Comparison of ENCODE assay signal across 8 cellular contexts in the genomic region with DNA sequence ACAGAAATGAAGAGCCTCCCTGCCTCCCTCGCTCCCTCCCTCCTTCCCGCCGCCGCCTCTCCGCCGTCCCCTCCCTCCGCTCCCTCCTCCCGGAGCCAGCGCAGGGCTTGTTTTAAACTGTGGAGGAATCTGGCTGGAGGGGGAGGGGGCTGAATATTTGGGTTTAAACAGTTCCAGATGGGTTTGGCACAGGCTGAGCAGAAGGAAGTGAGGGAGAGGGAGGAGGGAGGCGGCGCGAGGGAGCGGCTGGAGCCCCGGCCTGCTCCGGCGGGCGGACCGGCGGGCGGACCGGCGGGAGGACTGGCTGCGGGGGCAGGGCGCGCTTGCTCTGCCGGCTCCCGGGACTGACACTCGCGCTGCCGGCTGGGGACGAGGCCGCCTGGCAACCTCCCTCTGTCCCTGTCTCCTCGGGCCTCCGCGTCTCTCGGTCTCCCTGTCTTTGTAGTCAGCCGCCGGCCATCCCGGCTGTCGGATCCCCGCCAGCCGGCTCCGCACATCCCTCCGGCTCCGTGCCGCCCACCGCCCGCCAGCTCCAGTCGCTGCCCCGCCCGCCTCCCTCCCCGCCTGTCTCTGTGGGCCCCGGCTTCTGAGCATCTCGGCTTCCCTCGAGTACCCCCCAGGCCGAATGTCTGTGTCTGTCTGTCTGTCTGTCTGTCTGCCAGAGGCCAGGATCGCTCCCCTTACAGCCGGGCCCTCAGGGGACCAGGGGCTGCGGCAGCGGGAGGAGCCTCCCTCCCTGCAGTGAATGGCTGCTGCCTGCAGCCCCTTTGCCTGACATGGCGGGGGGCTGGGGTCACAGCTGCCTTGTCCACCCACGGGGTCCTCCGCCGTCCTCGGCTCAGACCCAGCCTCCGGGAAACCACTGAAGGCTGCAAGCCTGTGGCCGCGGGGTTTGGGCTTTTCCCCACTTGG. TPM values are rescaled to one million over a fixed set of nuclear protein-coding genes. Genes with fewer than 3 reads are reported as not detected.
DNase-seq lines count a peak whose midpoint lies in the region; ATAC-seq and TF ChIP-seq lines count a peak whose summit lies in the region.

No MANE protein-coding gene starts in this region.

- intact Hi-C loops in Right ventricle myocardium superior (cut with DNase I) = no loop called here

- no peaks in the 10 kb centered on the region for H3K4me1 Mint-ChIP-seq in activated naive CD8-positive, alpha-beta T cell treated with anti-CD3 and anti-CD28 coated beads, Interleukin-2, amount 50 U/mL, for 24 hours

- DNase-seq in EH (ENCODE audit: low read depth) = peak; percentile 99
- peak; percentile 56 for DNase-seq in NCI-H1105 treated with DMSO at 0.1 percent for 48 hours (lab: John Stamatoyannopoulos, UW)
- peak; percentile 30 for DNase-seq in activated naive CD8-positive, alpha-beta T cell treated with anti-CD3 and anti-CD28 coated beads, Interleukin-2, amount 50 U/mL, for 24 hours
- peak; percentile 86 for DNase-seq in Right ventricle myocardium superior
- DNase-seq in DMS114 treated with DMSO at 0.1 percent for 48 hours (lab: John Stamatoyannopoulos, UW; ENCODE audit: unreplicated experiment) = no peak

- TF ChIP-seq CTCF in neutrophil (IDR thresholded peaks at IDR 0.05) = no peak

- no peaks in the 10 kb centered on the region for H3K36me3 Mint-ChIP-seq in activated naive CD8-positive, alpha-beta T cell treated with anti-CD3 and anti-CD28 coated beads, Interleukin-2, amount 50 U/mL, for 24 hours (ENCODE audit: low read depth)

- no peak for ATAC-seq in activated naive CD8-positive, alpha-beta T cell treated with anti-CD3 and anti-CD28 coated beads, Interleukin-2, amount 50 U/mL, for 24 hours
- ATAC-seq in Right ventricle myocardium superior (ENCODE audit: poor library complexity) = peak; percentile 86
- no peak for ATAC-seq in HG02885 (IDR thresholded peaks at IDR 0.05; ENCODE audit: poor library complexity, unreplicated experiment)
- no peak for ATAC-seq in HG03378 (IDR thresholded peaks at IDR 0.05; ENCODE audit: unreplicated experiment)

- H3K4me3 Mint-ChIP-seq in activated naive CD8-positive, alpha-beta T cell treated with anti-CD3 and anti-CD28 coated beads, Interleukin-2, amount 50 U/mL, for 24 hours = no peak overlapping the region

- peaks cover 86% of the 10 kb centered on the region for H3K27me3 ChIP-seq in neutrophil

- no peaks in the 10 kb centered on the region for H3K36me3 ChIP-seq in neutrophil

- peaks cover 6 to 14% of the 10 kb centered on the region in 2 experiments for H3K4me1 ChIP-seq in neutrophil (ENCODE audit: control insufficient read depth in 1 of 2, insufficient read depth in 1 of 2, low read depth in 1 of 2, low read length in 1 of 2)

- H3K4me3 ChIP-seq in neutrophil (ENCODE audit: low read depth in 1 of 2, low read length in 1 of 2) = peak overlapping the region; percentile 32 to 49

- H3K27ac ChIP-seq in neutrophil = no peak overlapping the region

- H3K9me3 Mint-ChIP-seq in activated naive CD8-positive, alpha-beta T cell treated with anti-CD3 and anti-CD28 coated beads, Interleukin-2, amount 50 U/mL, for 24 hours = no peaks in the 10 kb centered on the region

- H3K27me3 Mint-ChIP-seq in activated naive CD8-positive, alpha-beta T cell treated with anti-CD3 and anti-CD28 coated beads, Interleukin-2, amount 50 U/mL, for 24 hours = peaks cover 50% of the 10 kb centered on the region

- H3K27ac Mint-ChIP-seq in activated naive CD8-positive, alpha-beta T cell treated with anti-CD3 and anti-CD28 coated beads, Interleukin-2, amount 50 U/mL, for 24 hours = no peak overlapping the region

- no peaks in the 10 kb centered on the region for H3K9me3 ChIP-seq in neutrophil

RNA-seq across cellular contexts. Expression of gene EPHB3, which starts 7.6 kb away (rescaled TPM):
- total RNA-seq in Right ventricle myocardium superior = 2.2 TPM
